ENCODE assay signal across 8 cellular contexts in genomic region chr1:201889092-201889968, GRCh38. TPM values are rescaled to one million over a fixed set of nuclear protein-coding genes. Genes with fewer than 3 reads are reported as not detected.
A peak's percentile ranks its signal among the peaks of the same experiment; 100 is the strongest.
DNase-seq lines count a peak whose midpoint lies in the region; ATAC-seq and TF ChIP-seq lines count a peak whose summit lies in the region.

No MANE protein-coding gene starts in this region.

- no peaks in the 10 kb centered on the region for H3K36me3 Mint-ChIP-seq in stimulated activated naive CD8-positive, alpha-beta T cell treated with anti-CD3 and anti-CD28 coated beads, Interleukin-15, Interleukin-2, amounts not matched to agents 100 ng/mL and 50 ng/mL, for 24 hours (ENCODE audit: low read depth)
- no peaks in the 10 kb centered on the region for H3K36me3 Mint-ChIP-seq in naive B cell

- TF ChIP-seq CTCF in colonic mucosa (IDR thresholded peaks at IDR 0.05), result no peak

- peaks cover 49% of the 10 kb centered on the region for H3K27me3 Mint-ChIP-seq in stimulated activated naive CD8-positive, alpha-beta T cell treated with anti-CD3 and anti-CD28 coated beads, Interleukin-15, Interleukin-2, amounts not matched to agents 100 ng/mL and 50 ng/mL, for 24 hours
- H3K27me3 Mint-ChIP-seq in naive B cell, result peaks cover 43 to 73% (median 64%) of the 10 kb centered on the region in 3 donors

- peaks cover 7% of the 10 kb centered on the region for H3K4me1 Mint-ChIP-seq in stimulated activated naive CD8-positive, alpha-beta T cell treated with anti-CD3 and anti-CD28 coated beads, Interleukin-15, Interleukin-2, amounts not matched to agents 100 ng/mL and 50 ng/mL, for 24 hours (ENCODE audit: low read depth)
- peaks cover 8 to 16% (median 10%) of the 10 kb centered on the region in 3 donors for H3K4me1 Mint-ChIP-seq in naive B cell

- DNase-seq in stimulated activated naive CD8-positive, alpha-beta T cell treated with anti-CD3 and anti-CD28 coated beads, Interleukin-15, Interleukin-2, amounts not matched to agents 100 U/mL and 50 U/mL, for 24 hours, result no peak
- DNase-seq in colonic mucosa (no peak), naive B cell (no peak), HCEC 1CT (no peak), inferior parietal cortex (ENCODE audit: extremely low spot score) (no peak), HEK293T (ENCODE audit: extremely low spot score) (no peak)

- H3K27ac Mint-ChIP-seq in stimulated activated naive CD8-positive, alpha-beta T cell treated with anti-CD3 and anti-CD28 coated beads, Interleukin-15, Interleukin-2, amounts not matched to agents 100 ng/mL and 50 ng/mL, for 24 hours, result no peak overlapping the region
- peak overlapping the region in 2 of 6 donors; percentile 65 to 70 for H3K27ac Mint-ChIP-seq in naive B cell

- peaks cover 12% of the 10 kb centered on the region for H3K27me3 ChIP-seq in colonic mucosa

- peaks cover 5% of the 10 kb centered on the region for H3K4me1 ChIP-seq in colonic mucosa

- H3K9me3 ChIP-seq in colonic mucosa, result no peaks in the 10 kb centered on the region

- intact Hi-C loops in colonic mucosa (cut with DNase I), result no loop called here

- CTCF ChIA-PET in HEK293T (lab: Yijun Ruan, JAX), result no interaction called here

- ATAC-seq in stimulated activated naive CD8-positive, alpha-beta T cell treated with anti-CD3 and anti-CD28 coated beads, Interleukin-15, Interleukin-2, amounts not matched to agents 100 U/mL and 50 U/mL, for 24 hours, result no peak
- ATAC-seq in naive B cell (ENCODE audit: low read depth in 2 of 2) (no peak), HG03095 (IDR thresholded peaks at IDR 0.05; ENCODE audit: unreplicated experiment) (no peak)

- peak overlapping the region; percentile 49 for H3K4me3 Mint-ChIP-seq in stimulated activated naive CD8-positive, alpha-beta T cell treated with anti-CD3 and anti-CD28 coated beads, Interleukin-15, Interleukin-2, amounts not matched to agents 100 ng/mL and 50 ng/mL, for 24 hours
- peak overlapping the region; percentile 66 to 93 (median 78) for H3K4me3 Mint-ChIP-seq in naive B cell

- H3K4me3 ChIP-seq in colonic mucosa, result peak overlapping the region; percentile 66

- H3K9me3 Mint-ChIP-seq in stimulated activated naive CD8-positive, alpha-beta T cell treated with anti-CD3 and anti-CD28 coated beads, Interleukin-15, Interleukin-2, amounts not matched to agents 100 ng/mL and 50 ng/mL, for 24 hours, result no peaks in the 10 kb centered on the region
- H3K9me3 Mint-ChIP-seq in naive B cell, result peaks cover 0 to 3% (median 0%) of the 10 kb centered on the region in 7 donors

- POLR2A ChIA-PET in HEK293T (lab: Yijun Ruan, JAX), result no interaction called here

- no peaks in the 10 kb centered on the region for H3K36me3 ChIP-seq in colonic mucosa

- H3K27ac ChIP-seq in colonic mucosa, result no peak overlapping the region

- peak overlapping the region; percentile 52 to 64 for H3K9ac ChIP-seq in colonic mucosa (ENCODE audit: low read depth in 2 of 2, low read length in 2 of 2)

TF ChIP-seq in HEK293T, 16 proteins besides CTCF, POLR2A, EP300 and RAD21:
- no peak for TF ChIP-seq NFRKB (IDR thresholded peaks at IDR 0.05)
- TF ChIP-seq SP1 (IDR thresholded peaks at IDR 0.05), result no peak
- no peak for TF ChIP-seq PKNOX1 (IDR thresholded peaks at IDR 0.05)
- no peak for TF ChIP-seq FOXK2 (IDR thresholded peaks at IDR 0.05)
- TF ChIP-seq LEF1 (IDR thresholded peaks at IDR 0.05; ENCODE audit: borderline replicate concordance), result no peak

RNA-seq across cellular contexts. Expression of gene SHISA4, which starts 0.6 kb away (rescaled TPM):
- 1 to 10 TPM; 2.0 to 3.9 TPM for total RNA-seq in colonic mucosa
- polyA plus RNA-seq in naive B cell (ENCODE audit: low read depth in 6 of 6), result not detected

RNA-seq across cellular contexts. Expression of gene LMOD1, which starts 57.0 kb away (rescaled TPM):
- total RNA-seq in colonic mucosa, result 10 to 100 TPM in 1 of 2 donors, 1 to 10 TPM in 1; 7.6 to 64.5 TPM
- not detected for polyA plus RNA-seq in naive B cell (ENCODE audit: low read depth in 6 of 6)
